Comparison of ENCODE assay signal across 17 cellular contexts in the genomic region with DNA sequence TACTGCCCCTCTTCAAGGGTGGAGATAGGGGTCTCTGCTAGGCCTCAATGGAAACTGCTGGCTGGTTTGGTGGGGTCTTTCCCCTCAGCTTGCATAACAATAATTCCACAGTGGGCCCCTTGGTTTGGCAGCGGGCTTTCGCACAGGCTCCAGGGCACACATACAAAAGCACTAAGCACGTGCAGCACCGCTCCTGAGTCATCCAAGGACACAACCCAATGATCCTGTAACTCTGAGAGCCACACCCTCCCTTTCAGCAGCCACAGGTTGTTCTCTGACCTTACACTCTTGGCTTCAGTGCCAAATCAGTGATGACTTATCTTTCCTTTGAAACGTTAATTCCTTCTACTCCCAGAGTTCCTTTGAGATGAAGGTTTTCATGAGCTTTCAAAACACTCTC. TPM values are rescaled to one million over a fixed set of nuclear protein-coding genes. Genes with fewer than 3 reads are reported as not detected.
A peak's percentile ranks its signal among the peaks of the same experiment; 100 is the strongest.
DNase-seq lines count a peak whose midpoint lies in the region; ATAC-seq and TF ChIP-seq lines count a peak whose summit lies in the region.
"Had no signal": no experiment of that assay in that cellular context is flagged by ENCODE, and none has a peak within 500 bp of the region (broad histone marks: within the 10 kb centered on the region; RNA-seq: fewer than 3 reads in every experiment).

No MANE protein-coding gene starts in this region.

- H3K27ac ChIP-seq in adrenal gland (no peak overlapping the region), right atrium auricular region (peak overlapping the region; percentile 80 to 87), subcutaneous abdominal adipose tissue (ENCODE audit: low read depth, low read length) (peak overlapping the region; percentile 72)
- H3K27ac ChIP-seq: thoracic aorta had no signal

- H3K4me1 ChIP-seq in adrenal gland (replicated peaks in 1 of 2) (peaks cover 2 to 12% of the 10 kb centered on the region in 2 donors), right atrium auricular region (peaks cover 5 to 63% of the 10 kb centered on the region in 2 donors), subcutaneous abdominal adipose tissue (ENCODE audit: control insufficient read depth in 5 of 5, insufficient read depth in 5 of 5, low read length in 5 of 5) (peaks cover 2 to 49% (median 38%) of the 10 kb centered on the region in 5 donors)

- no peak for TF ChIP-seq POLR2A in adrenal gland (IDR thresholded peaks at IDR 0.05)

- H3K4me3 ChIP-seq in adrenal gland, result no peak overlapping the region
- no peak overlapping the region for H3K4me3 ChIP-seq in right atrium auricular region
- no peak overlapping the region for H3K4me3 ChIP-seq in subcutaneous abdominal adipose tissue (ENCODE audit: low read depth in 1 of 5, low read length in 5 of 5)
- H3K4me3 ChIP-seq: thoracic aorta had no signal

- CTCF ChIA-PET in T-cell (lab: Charles Lee), result no interaction called here

- H3K4me3 Mint-ChIP-seq in HFFc6, result no peak overlapping the region
- H3K4me3 Mint-ChIP-seq in T-cell, result no peak overlapping the region

- TF ChIP-seq CTCF in HFFc6 (IDR thresholded peaks at IDR 0.05) (no peak), adrenal gland (IDR thresholded peaks at IDR 0.05) (no peak), right atrium auricular region (IDR thresholded peaks at IDR 0.05) (no peak)

- H3K27me3 ChIP-seq in adrenal gland (no peaks in the 10 kb centered on the region), right atrium auricular region (no peaks in the 10 kb centered on the region), subcutaneous abdominal adipose tissue (ENCODE audit: control insufficient read depth in 5 of 5, insufficient read depth in 4 of 5, low read length in 5 of 5) (no peaks in the 10 kb centered on the region)

- POLR2A ChIA-PET in T-cell (lab: Charles Lee), result no interaction called here

- H3K9me3 ChIP-seq in adrenal gland (replicated peaks in 1 of 3), result no peaks in the 10 kb centered on the region
- no peaks in the 10 kb centered on the region for H3K9me3 ChIP-seq in right atrium auricular region
- no peaks in the 10 kb centered on the region for H3K9me3 ChIP-seq in subcutaneous abdominal adipose tissue (ENCODE audit: control insufficient read depth in 5 of 5, low read length in 5 of 5)
- H3K9me3 ChIP-seq: thoracic aorta had no signal

- ATAC-seq in GM21529 (IDR thresholded peaks at IDR 0.05; ENCODE audit: unreplicated experiment) (no peak), T-cell (replicated peaks in 1 of 4) (no peak)

- H3K4me1 Mint-ChIP-seq in HFFc6 (ENCODE audit: low read depth) (peaks cover 27% of the 10 kb centered on the region), T-cell (peaks cover 27 to 76% (median 29%) of the 10 kb centered on the region in 3 donors)

- H3K9ac ChIP-seq in subcutaneous abdominal adipose tissue (ENCODE audit: low read length in 5 of 5), result no peak overlapping the region

- no peaks in the 10 kb centered on the region for H3K9me3 Mint-ChIP-seq in HFFc6
- no peaks in the 10 kb centered on the region for H3K9me3 Mint-ChIP-seq in T-cell

- H3K27ac Mint-ChIP-seq in HFFc6 (no peak overlapping the region; the same call in 1 of the 2 replicates), T-cell (peak overlapping the region in 1 of 2 donors; percentile 73)

- DNase-seq in HFFc6 (peak; percentile 34), adrenal gland (peak; percentile 55 to 87 (median 80)), right atrium auricular region (ENCODE audit: low spot score) (no peak), T-cell (no peak)
- DNase-seq in activated CD4-positive, alpha-beta T cell treated with anti-CD3 and anti-CD28 coated beads for 4 hours, result no peak
- DNase-seq in stimulated activated naive CD4-positive, alpha-beta T cell treated with Interleukin-2 at 50 U/mL for 16 hours (lab: John Stamatoyannopoulos, UW), result no peak
- DNase-seq: activated CD8-positive, alpha-beta memory T cell treated with anti-CD3 and anti-CD28 coated beads for 24 hours; amygdala; DMS 273 treated with DMSO at 0.1 percent for 48 hours; islet precursor cell; Karpas-422; NCI-H510A; stimulated activated CD4-positive, alpha-beta T cell treated with anti-CD3 and anti-CD28 coated beads, Interleukin-4, amount 100 ng/mL, for 4 hours; T-helper 1 cell had no signal

- H3K27me3 Mint-ChIP-seq in HFFc6 (ENCODE audit: insufficient read depth) (peaks cover 9% of the 10 kb centered on the region), T-cell (peaks cover 0 to 10% of the 10 kb centered on the region in 2 donors)

- 25 to 52% (median 34%) methylated on average over 1 to 5 of the region's 5 CpGs for WGBS in adrenal gland, 4 donors

- H3K36me3 Mint-ChIP-seq in HFFc6 (ENCODE audit: low read depth), result no peaks in the 10 kb centered on the region
- H3K36me3 Mint-ChIP-seq in T-cell, result peaks cover 3% of the 10 kb centered on the region

- H3K36me3 ChIP-seq in adrenal gland (replicated peaks in 1 of 2) (no peaks in the 10 kb centered on the region), right atrium auricular region (no peaks in the 10 kb centered on the region), subcutaneous abdominal adipose tissue (ENCODE audit: control insufficient read depth in 5 of 5, insufficient read depth in 5 of 5, low read length in 5 of 5) (peaks cover 0 to 4% (median 0%) of the 10 kb centered on the region in 5 donors)
- H3K36me3 ChIP-seq: thoracic aorta had no signal

- intact Hi-C loops in adrenal gland (cut with DNase I), result no loop called here

RNA-seq across cellular contexts. Expression of a gene that starts 41.7 kb away (rescaled TPM):
- total RNA-seq in HFFc6 (2021; fragmentation: NEBNext Ultra II Directional; extraction: Animal tissue kit (Norgen Biotek cat#: 25700)), result 1 to 10 TPM; 2.1 to 5.7 (median 5.1) TPM
- total RNA-seq in adrenal gland (1 to 10 TPM; 2.9 to 8.4 (median 6.5) TPM), right atrium auricular region (10 to 100 TPM; 28.8 to 57.6 TPM), T-cell (10 to 100 TPM in 1 of 5 donors, 1 to 10 TPM in 3, under 1 TPM in 1; 0.78 to 23.5 (median 6.1) TPM)
- 1 to 10 TPM in 2 of 3 donors, under 1 TPM in 1; 0.97 to 8.7 (median 6.4) TPM for polyA plus RNA-seq in adrenal gland

Comparison
In these comparisons a context has a peak if more than half of its experiments do, and no peak if none do; other contexts are left out.
1. DNase-seq: peak in HFFc6 (single experiment) and adrenal gland (7 of 7); none in right atrium auricular region (single experiment), activated CD4-positive, alpha-beta T cell treated with anti-CD3 and anti-CD28 coated beads for 4 hours (0 of 2), stimulated activated naive CD4-positive, alpha-beta T cell treated with Interleukin-2 at 50 U/mL for 16 hours (single experiment) and T-cell (0 of 34).
2. H3K27ac ChIP-seq: peak in right atrium auricular region (2 of 2) and subcutaneous abdominal adipose tissue (single experiment); none in adrenal gland (0 of 5).